ENCODE assay signal across 13 cellular contexts in genomic region chr7:97004237-97004930, GRCh38. TPM values are rescaled to one million over a fixed set of nuclear protein-coding genes. Genes with fewer than 3 reads are reported as not detected.
DNase-seq lines count a peak whose midpoint lies in the region; ATAC-seq and TF ChIP-seq lines count a peak whose summit lies in the region.
"Had no signal": no experiment of that assay in that cellular context is flagged by ENCODE, and none has a peak within 500 bp of the region (broad histone marks: within the 10 kb centered on the region; RNA-seq: fewer than 3 reads in every experiment).

No MANE protein-coding gene starts in this region.

- ATAC-seq in activated T-cell treated with anti-CD3 and anti-CD28 coated beads, Interleukin-2, amount 50 U/mL, for 72 hours (replicated peaks in 1 of 2), result no peak
- ATAC-seq in stimulated activated effector memory CD8-positive, alpha-beta T cell treated with anti-CD3 and anti-CD28 coated beads, Interleukin-12 subunit alpha, Interleukin-12 subunit beta, amount 100 ng/mL, for 72 hours, result no peak
- ATAC-seq in GM18873 (IDR thresholded peaks at IDR 0.05; ENCODE audit: low FRiP score, unreplicated experiment), result no peak
- ATAC-seq in GM18867 (IDR thresholded peaks at IDR 0.05; ENCODE audit: unreplicated experiment), result no peak

- intact Hi-C loops in dorsolateral prefrontal cortex (cut with DNase I), result no loop called here

- no peak overlapping the region for H3K27ac Mint-ChIP-seq in activated T-cell treated with anti-CD3 and anti-CD28 coated beads, Interleukin-2, amount 50 U/mL, for 72 hours
- H3K27ac Mint-ChIP-seq in activated T-cell treated with anti-CD3 and anti-CD28 coated beads, Interleukin-2, amount 50 U/mL, for 24 hours, result no peak overlapping the region
- no peak overlapping the region for H3K27ac Mint-ChIP-seq in stimulated activated effector memory CD8-positive, alpha-beta T cell treated with anti-CD3 and anti-CD28 coated beads, Interleukin-12 subunit alpha, Interleukin-12 subunit beta, amount 100 ng/mL, for 72 hours

- peaks cover 71% of the 10 kb centered on the region for H3K27me3 Mint-ChIP-seq in activated T-cell treated with anti-CD3 and anti-CD28 coated beads, Interleukin-2, amount 50 U/mL, for 72 hours (ENCODE audit: low read depth)
- H3K27me3 Mint-ChIP-seq in activated T-cell treated with anti-CD3 and anti-CD28 coated beads, Interleukin-2, amount 50 U/mL, for 24 hours, result peaks cover 93% of the 10 kb centered on the region

- H3K4me3 Mint-ChIP-seq in activated T-cell treated with anti-CD3 and anti-CD28 coated beads, Interleukin-2, amount 50 U/mL, for 72 hours, result peak overlapping the region; percentile 81 to 85
- H3K4me3 Mint-ChIP-seq in activated T-cell treated with anti-CD3 and anti-CD28 coated beads, Interleukin-2, amount 50 U/mL, for 24 hours, result no peak overlapping the region
- H3K4me3 Mint-ChIP-seq in stimulated activated effector memory CD8-positive, alpha-beta T cell treated with anti-CD3 and anti-CD28 coated beads, Interleukin-12 subunit alpha, Interleukin-12 subunit beta, amount 100 ng/mL, for 72 hours, result peak overlapping the region; percentile 67

- peaks cover 28 to 100% (median 98%) of the 10 kb centered on the region in 45 donors for H3K27me3 ChIP-seq in dorsolateral prefrontal cortex

- no peak for TF ChIP-seq CTCF in dorsolateral prefrontal cortex (IDR thresholded peaks at IDR 0.05 in 54 of 56, conservative IDR thresholded peaks at IDR 0.05 in 2 of 56; ENCODE audit: low read depth in 1 of 56, partially characterized antibody in 56 of 56)

- peak overlapping the region in 11 of 59 donors; percentile 10 to 64 (median 48) for H3K27ac ChIP-seq in dorsolateral prefrontal cortex

- DNase-seq in activated T-cell treated with anti-CD3 and anti-CD28 coated beads, Interleukin-2, amount 50 U/mL, for 72 hours, result no peak
- no peak for DNase-seq in activated T-cell treated with anti-CD3 and anti-CD28 coated beads, Interleukin-2, amount 50 U/mL, for 24 hours
- peak; percentile 72 to 78 for DNase-seq in NCI-H526 (lab: John Stamatoyannopoulos, UW)
- DNase-seq in dorsolateral prefrontal cortex, result no peak
- no peak for DNase-seq in stimulated activated effector memory CD8-positive, alpha-beta T cell treated with anti-CD3 and anti-CD28 coated beads, Interleukin-12 subunit alpha, Interleukin-12 subunit beta, amount 100 ng/mL, for 72 hours (ENCODE audit: low spot score in 2 of 2)
- DNase-seq in SKM-1 treated with dmso at 0.1 percent for 144 hours (lab: John Stamatoyannopoulos, UW; ENCODE audit: unreplicated experiment), result no peak
- DNase-seq: activated CD4-positive, alpha-beta T cell treated with anti-CD3 and anti-CD28 coated beads for 1 hour; activated T-cell treated with anti-CD3 and anti-CD28 coated beads, Interleukin-2, amount 50 U/mL, for 1 hour; foreskin melanocyte had no signal

- peaks cover 0 to 3% of the 10 kb centered on the region in 2 donors for H3K36me3 Mint-ChIP-seq in activated T-cell treated with anti-CD3 and anti-CD28 coated beads, Interleukin-2, amount 50 U/mL, for 72 hours (ENCODE audit: insufficient read depth in 2 of 2)
- no peaks in the 10 kb centered on the region for H3K36me3 Mint-ChIP-seq in activated T-cell treated with anti-CD3 and anti-CD28 coated beads, Interleukin-2, amount 50 U/mL, for 24 hours (ENCODE audit: low read depth)
- H3K36me3 Mint-ChIP-seq in stimulated activated effector memory CD8-positive, alpha-beta T cell treated with anti-CD3 and anti-CD28 coated beads, Interleukin-12 subunit alpha, Interleukin-12 subunit beta, amount 100 ng/mL, for 72 hours, result no peaks in the 10 kb centered on the region

- peaks cover 18% of the 10 kb centered on the region for H3K4me1 Mint-ChIP-seq in activated T-cell treated with anti-CD3 and anti-CD28 coated beads, Interleukin-2, amount 50 U/mL, for 72 hours (ENCODE audit: low read depth)
- peaks cover 27% of the 10 kb centered on the region for H3K4me1 Mint-ChIP-seq in activated T-cell treated with anti-CD3 and anti-CD28 coated beads, Interleukin-2, amount 50 U/mL, for 24 hours (ENCODE audit: low read depth)
- peaks cover 10% of the 10 kb centered on the region for H3K4me1 Mint-ChIP-seq in stimulated activated effector memory CD8-positive, alpha-beta T cell treated with anti-CD3 and anti-CD28 coated beads, Interleukin-12 subunit alpha, Interleukin-12 subunit beta, amount 100 ng/mL, for 72 hours

- H3K4me3 ChIP-seq in dorsolateral prefrontal cortex, result peak overlapping the region in 38 of 59 donors; percentile 1 to 65 (median 42)

- H3K9me3 Mint-ChIP-seq in activated T-cell treated with anti-CD3 and anti-CD28 coated beads, Interleukin-2, amount 50 U/mL, for 72 hours, result peaks cover 0 to 2% of the 10 kb centered on the region in 2 donors
- H3K9me3 Mint-ChIP-seq in activated T-cell treated with anti-CD3 and anti-CD28 coated beads, Interleukin-2, amount 50 U/mL, for 24 hours, result no peaks in the 10 kb centered on the region
- H3K9me3 Mint-ChIP-seq in stimulated activated effector memory CD8-positive, alpha-beta T cell treated with anti-CD3 and anti-CD28 coated beads, Interleukin-12 subunit alpha, Interleukin-12 subunit beta, amount 100 ng/mL, for 72 hours, result no peaks in the 10 kb centered on the region

RNA-seq across cellular contexts. Expression of gene DLX6, which starts 1.0 kb away (rescaled TPM):
- total RNA-seq in activated T-cell treated with anti-CD3 and anti-CD28 coated beads, Interleukin-2, amount 50 U/mL, for 72 hours, result not detected
- total RNA-seq in dorsolateral prefrontal cortex, result 1 to 10 TPM in 112 of 120 experiments, under 1 TPM in 8; 0.46 to 6.1 (median 2.2) TPM
- total RNA-seq: HT-29, renal cortical epithelial cell had no signal

RNA-seq across cellular contexts. Expression of gene DLX5, which starts 20.2 kb away (rescaled TPM):
- not detected for total RNA-seq in activated T-cell treated with anti-CD3 and anti-CD28 coated beads, Interleukin-2, amount 50 U/mL, for 72 hours
- 1 to 10 TPM in 116 of 120 experiments, under 1 TPM in 4; 0.39 to 7.1 (median 2.6) TPM for total RNA-seq in dorsolateral prefrontal cortex
- total RNA-seq: HT-29, renal cortical epithelial cell had no signal

Comparison
In these comparisons a context has a peak if more than half of its experiments do, and no peak if none do; other contexts are left out.
1. DNase-seq: peak in NCI-H526 (2 of 2); none in activated T-cell treated with anti-CD3 and anti-CD28 coated beads, Interleukin-2, amount 50 U/mL, for 72 hours (0 of 2), activated T-cell treated with anti-CD3 and anti-CD28 coated beads, Interleukin-2, amount 50 U/mL, for 24 hours (single experiment), dorsolateral prefrontal cortex (0 of 10), stimulated activated effector memory CD8-positive, alpha-beta T cell treated with anti-CD3 and anti-CD28 coated beads, Interleukin-12 subunit alpha, Interleukin-12 subunit beta, amount 100 ng/mL, for 72 hours (0 of 2) and SKM-1 treated with dmso at 0.1 percent for 144 hours (single experiment).